Comparison of ENCODE assay signal across 9 cellular contexts in the genomic region with DNA sequence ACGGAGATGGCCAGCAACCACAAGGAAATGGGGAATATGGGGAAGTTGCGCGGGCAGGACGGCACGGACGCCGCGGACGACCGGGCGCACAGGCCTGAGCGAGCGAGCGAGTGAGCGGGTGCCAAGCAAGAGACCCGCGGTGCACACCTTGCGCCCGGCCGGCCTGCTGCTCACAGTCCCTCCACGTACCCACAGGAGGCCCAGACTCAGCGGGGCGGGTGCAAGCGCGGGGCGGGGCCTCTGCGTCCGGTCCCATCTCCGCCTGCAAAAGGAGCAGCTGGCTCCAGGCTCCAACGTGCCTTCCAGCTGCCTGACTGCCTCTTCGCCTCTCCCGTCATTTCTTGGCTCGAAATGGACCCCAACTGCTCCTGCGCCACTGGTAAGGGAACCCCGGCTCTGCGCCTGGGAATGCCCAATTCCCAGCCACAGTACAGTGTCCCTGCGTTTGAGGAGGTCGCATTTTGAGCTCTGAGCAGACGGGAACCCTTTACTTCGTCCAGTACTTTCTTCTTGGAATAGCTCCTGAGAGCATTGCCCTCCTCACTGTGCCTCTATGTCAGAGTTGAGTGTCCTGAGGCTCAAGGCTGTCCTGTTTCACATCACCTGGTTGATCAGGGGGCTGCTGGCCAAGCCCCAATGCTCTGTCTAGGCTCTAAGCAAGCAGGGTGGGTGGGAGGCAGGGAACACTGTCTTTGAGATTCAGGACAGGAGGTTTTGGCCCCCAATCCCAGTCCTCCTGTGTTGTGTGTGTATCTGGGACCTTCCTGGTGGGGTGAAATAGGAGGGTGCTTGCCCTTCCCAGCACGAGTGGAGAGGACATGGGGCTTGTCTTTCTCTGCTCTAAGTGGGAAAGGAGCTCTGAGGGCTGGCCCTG. TPM values are rescaled to one million over a fixed set of nuclear protein-coding genes. Genes with fewer than 3 reads are reported as not detected.
A peak's percentile ranks its signal among the peaks of the same experiment; 100 is the strongest.
DNase-seq lines count a peak whose midpoint lies in the region; ATAC-seq, FAIRE-seq and TF ChIP-seq lines count a peak whose summit lies in the region.
"Had no signal": no experiment of that assay in that cellular context is flagged by ENCODE, and none has a peak within 500 bp of the region (broad histone marks: within the 10 kb centered on the region; RNA-seq: fewer than 3 reads in every experiment).

No MANE protein-coding gene starts in this region.

- peak; percentile 53 to 90 (median 55) for ATAC-seq in natural killer cell
- ATAC-seq in GM19328 (IDR thresholded peaks at IDR 0.05; ENCODE audit: unreplicated experiment), result no peak
- ATAC-seq in GM18502 (IDR thresholded peaks at IDR 0.05; ENCODE audit: poor library complexity, unreplicated experiment), result no peak

- no peak for FAIRE-seq in urothelium cell line (lab: Jason Lieb, UNC)

- H3K27ac Mint-ChIP-seq in activated T-cell treated with anti-CD3 and anti-CD28 coated beads, Interleukin-2, amount 50 U/mL, for 24 hours, result no peak overlapping the region
- H3K27ac Mint-ChIP-seq in natural killer cell, result no peak overlapping the region
- H3K27ac Mint-ChIP-seq in type B pancreatic cell, result no peak overlapping the region

- no peaks in the 10 kb centered on the region for H3K36me3 Mint-ChIP-seq in activated T-cell treated with anti-CD3 and anti-CD28 coated beads, Interleukin-2, amount 50 U/mL, for 24 hours (ENCODE audit: low read depth)
- no peaks in the 10 kb centered on the region for H3K36me3 Mint-ChIP-seq in natural killer cell
- H3K36me3 Mint-ChIP-seq in type B pancreatic cell, result no peaks in the 10 kb centered on the region

- H3K9me3 Mint-ChIP-seq in activated T-cell treated with anti-CD3 and anti-CD28 coated beads, Interleukin-2, amount 50 U/mL, for 24 hours, result no peaks in the 10 kb centered on the region
- H3K9me3 Mint-ChIP-seq in natural killer cell (no peaks in the 10 kb centered on the region), type B pancreatic cell (no peaks in the 10 kb centered on the region)

- no peak for TF ChIP-seq CTCF in fibroblast of mammary gland (conservative IDR thresholded peaks at IDR 0.05; ENCODE audit: control insufficient read depth, insufficient read depth, low read depth, low read length)
- TF ChIP-seq CTCF in natural killer cell (IDR thresholded peaks at IDR 0.05), result no peak
- no peak for TF ChIP-seq CTCF in type B pancreatic cell (conservative IDR thresholded peaks at IDR 0.05)

- intact Hi-C loops in natural killer cell (cut with micrococcal nuclease), result no loop called here

- H3K27me3 Mint-ChIP-seq in activated T-cell treated with anti-CD3 and anti-CD28 coated beads, Interleukin-2, amount 50 U/mL, for 24 hours, result peaks cover 29% of the 10 kb centered on the region
- H3K27me3 Mint-ChIP-seq in natural killer cell (ENCODE audit: low read depth in 2 of 2), result peaks cover 19 to 37% of the 10 kb centered on the region in 2 donors
- peaks cover 86% of the 10 kb centered on the region for H3K27me3 Mint-ChIP-seq in type B pancreatic cell

- H3K4me3 ChIP-seq in fibroblast of mammary gland (ENCODE audit: control insufficient read depth, low read depth, low read length), result peak overlapping the region; percentile 49

- peaks cover 43% of the 10 kb centered on the region for H3K4me1 Mint-ChIP-seq in activated T-cell treated with anti-CD3 and anti-CD28 coated beads, Interleukin-2, amount 50 U/mL, for 24 hours (ENCODE audit: low read depth)
- H3K4me1 Mint-ChIP-seq in natural killer cell (peaks cover 0 to 10% of the 10 kb centered on the region in 2 donors), type B pancreatic cell (ENCODE audit: unreplicated experiment) (no peaks in the 10 kb centered on the region)

- peak; percentile 81 for DNase-seq in HCEC 1CT
- peak; percentile 66 for DNase-seq in activated T-cell treated with anti-CD3 and anti-CD28 coated beads, Interleukin-2, amount 50 U/mL, for 24 hours
- peak; percentile 79 for DNase-seq in fibroblast of mammary gland (ENCODE audit: low read depth)
- no peak for DNase-seq in natural killer cell
- no peak for DNase-seq in type B pancreatic cell (ENCODE audit: extremely low spot score, unreplicated experiment)
- DNase-seq in urothelium cell line (ENCODE audit: low spot score), result no peak

- peak overlapping the region; percentile 44 for H3K4me3 Mint-ChIP-seq in activated T-cell treated with anti-CD3 and anti-CD28 coated beads, Interleukin-2, amount 50 U/mL, for 24 hours
- H3K4me3 Mint-ChIP-seq in natural killer cell (peak overlapping the region; percentile 31), type B pancreatic cell (peak overlapping the region; percentile 82)

RNA-seq across cellular contexts. Expression of a gene that starts 8.1 kb away (rescaled TPM):
- total RNA-seq in natural killer cell, result 1 to 10 TPM in 1 of 3 donors, under 1 TPM in 1, not detected in 1; 0.40 to 3.2 TPM
- total RNA-seq in type B pancreatic cell (ENCODE audit: low replicate concordance), result 7.8 and 12.5 TPM in 2 replicates

RNA-seq across cellular contexts. Expression of a gene that starts 9.1 kb away (rescaled TPM):
- total RNA-seq in natural killer cell (10 to 100 TPM; 33.0 to 81.5 (median 70.6) TPM), type B pancreatic cell (ENCODE audit: low replicate concordance) (18.2 and 21.4 TPM in 2 replicates)

RNA-seq across cellular contexts. Expression of a gene that starts 15.0 kb away (rescaled TPM):
- total RNA-seq in natural killer cell, result not detected
- not detected in 2 replicates for total RNA-seq in type B pancreatic cell (ENCODE audit: low replicate concordance)

RNA-seq across cellular contexts. Expression of a gene that starts 21.0 kb away (rescaled TPM):
- not detected for total RNA-seq in natural killer cell
- not detected in 2 replicates for total RNA-seq in type B pancreatic cell (ENCODE audit: low replicate concordance)

RNA-seq across cellular contexts. Expression of a gene that starts 28.1 kb away (rescaled TPM):
- total RNA-seq in natural killer cell, result not detected
- not detected in 2 replicates for total RNA-seq in type B pancreatic cell (ENCODE audit: low replicate concordance)
- total RNA-seq: lung microvascular endothelial cell had no signal

Comparison
In these comparisons a context has a peak if more than half of its experiments do, and no peak if none do; other contexts are left out.
1. DNase-seq: peak in HCEC 1CT (single experiment), activated T-cell treated with anti-CD3 and anti-CD28 coated beads, Interleukin-2, amount 50 U/mL, for 24 hours (single experiment) and fibroblast of mammary gland (single experiment); none in natural killer cell (single experiment), type B pancreatic cell (single experiment) and urothelium cell line (single experiment).
2. H3K4me3 Mint-ChIP-seq: peak in every context shown above with its lines; median percentile 82 in type B pancreatic cell; 44 in activated T-cell treated with anti-CD3 and anti-CD28 coated beads, Interleukin-2, amount 50 U/mL, for 24 hours; 31 in natural killer cell.
3. ATAC-seq: peak in natural killer cell (3 of 3); none in GM19328 (single experiment) and GM18502 (single experiment).